Comparison of ENCODE assay signal across 23 cellular contexts in genomic region chr3:174287601-174288180, GRCh38.
"Had no signal": no experiment of that assay in that cellular context is flagged by ENCODE, and none has a peak within 500 bp of the region (broad histone marks: within the 10 kb centered on the region; RNA-seq: fewer than 3 reads in every experiment).

No MANE protein-coding gene starts in this region.

- DNase-seq: activated CD4-positive, alpha-beta memory T cell treated with anti-CD3 and anti-CD28 coated beads, Interleukin-2, amount 10 ng/mL, durations not matched to agents 7 days and 5 days; activated CD4-positive, alpha-beta T cell treated with anti-CD3 and anti-CD28 coated beads, Interleukin-2, amount 10 ng/mL, durations not matched to agents 24 days and 14 days; activated effector memory CD4-positive, alpha-beta T cell treated with anti-CD3 and anti-CD28 coated beads, Interleukin-2, amount 50 U/mL, for 16 hours; activated naive CD4-positive, alpha-beta T cell treated with anti-CD3 and anti-CD28 coated beads, Interleukin-2, amount 10 ng/mL, durations not matched to agents 7 days and 5 days; activated naive CD8-positive, alpha-beta T cell treated with anti-CD3 and anti-CD28 coated beads, Interleukin-2, amount 50 U/mL, for 24 hours; activated T-cell treated with anti-CD3 and anti-CD28 coated beads, Interleukin-2, amount 50 U/mL, for 72 hours; heart left ventricle; islet precursor cell; left cardiac atrium; mesenchymal stem cell; mucosa of descending colon; naive B cell; occipital lobe; posterior cingulate gyrus; stimulated activated CD4-positive, alpha-beta T cell treated with anti-CD3 and anti-CD28 coated beads, Interleukin-4, amount 100 ng/mL, for 1 hour; stimulated activated naive CD4-positive, alpha-beta T cell; testis; trophoblast cell; uterus had no signal

- ATAC-seq: activated CD4-positive, CD25-positive, alpha-beta regulatory T cell treated with anti-CD3 and anti-CD28 coated beads, Interleukin-2, amount 50 U/mL, for 24 hours; activated naive CD8-positive, alpha-beta T cell treated with anti-CD3 and anti-CD28 coated beads, Interleukin-2, amount 50 U/mL, for 24 hours; activated T-cell treated with anti-CD3 and anti-CD28 coated beads, Interleukin-2, amount 50 U/mL, for 72 hours; gastroesophageal sphincter; heart left ventricle; left cardiac atrium; mucosa of descending colon; sciatic nerve had no signal

- H3K4me1 ChIP-seq: gastroesophageal sphincter, testis, uterus had no signal

- H3K27me3 ChIP-seq: gastroesophageal sphincter, heart left ventricle, testis, uterus had no signal

- H3K9me3 ChIP-seq: gastroesophageal sphincter, heart left ventricle, mucosa of descending colon, testis, uterus had no signal

- H3K36me3 ChIP-seq: gastroesophageal sphincter, heart left ventricle, uterus had no signal

- H3K4me3 ChIP-seq: gastroesophageal sphincter, heart left ventricle, mucosa of descending colon, smooth muscle cell, testis, uterus had no signal

- H3K27ac ChIP-seq: gastroesophageal sphincter, heart left ventricle, testis, uterus had no signal
